ENCODE assay signal across 8 cellular contexts in the genomic region with DNA sequence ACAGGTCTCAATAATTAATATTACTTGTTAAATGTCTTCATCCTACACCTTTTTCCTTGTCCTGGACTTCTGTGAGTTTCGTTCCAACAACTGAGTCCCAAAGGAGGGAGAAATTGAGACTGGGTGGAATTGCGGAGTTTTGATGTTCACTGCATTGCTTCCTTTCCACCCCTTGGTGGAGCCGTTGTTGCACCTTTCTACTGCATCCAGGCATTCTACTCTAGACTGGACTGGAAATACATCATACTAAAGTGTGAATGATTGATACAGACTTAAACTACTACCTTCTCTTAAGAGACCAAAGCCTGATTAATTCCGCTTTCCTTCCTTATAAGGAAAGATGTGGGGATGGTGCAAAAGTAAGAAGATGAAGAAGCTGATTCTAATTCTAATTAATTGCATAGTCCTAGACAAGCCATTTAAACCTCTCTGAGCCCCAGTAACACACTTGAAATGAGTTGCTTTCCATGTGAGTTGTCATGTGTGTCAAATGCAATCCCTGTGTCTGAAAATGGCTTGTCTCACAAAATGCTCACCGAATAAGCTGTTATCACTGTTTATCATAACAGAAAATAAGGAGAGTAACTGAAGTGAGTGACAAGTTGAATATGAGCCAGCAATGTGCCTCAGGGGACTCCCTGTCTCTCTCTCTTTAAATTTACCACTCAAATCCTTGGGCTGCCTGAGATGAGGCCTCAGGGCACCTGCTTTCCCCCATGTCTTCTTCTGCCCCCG.
DNase-seq lines count a peak whose midpoint lies in the region; ATAC-seq, FAIRE-seq and TF ChIP-seq lines count a peak whose summit lies in the region.

No MANE protein-coding gene starts in this region.

- H3K27ac Mint-ChIP-seq in activated CD4-positive, alpha-beta T cell treated with anti-CD3 and anti-CD28 coated beads, Interleukin-2, amount 10 ng/mL, durations not matched to agents 7 days and 5 days, result no peak overlapping the region

- peaks cover 3% of the 10 kb centered on the region for H3K4me1 Mint-ChIP-seq in activated CD4-positive, alpha-beta T cell treated with anti-CD3 and anti-CD28 coated beads, Interleukin-2, amount 10 ng/mL, durations not matched to agents 7 days and 5 days

- no peak overlapping the region for H3K4me3 Mint-ChIP-seq in activated CD4-positive, alpha-beta T cell treated with anti-CD3 and anti-CD28 coated beads, Interleukin-2, amount 10 ng/mL, durations not matched to agents 7 days and 5 days

- no peaks in the 10 kb centered on the region for H3K36me3 Mint-ChIP-seq in activated CD4-positive, alpha-beta T cell treated with anti-CD3 and anti-CD28 coated beads, Interleukin-2, amount 10 ng/mL, durations not matched to agents 7 days and 5 days (ENCODE audit: low read depth)

- TF ChIP-seq CTCF in BE2C (IDR thresholded peaks at IDR 0.05; ENCODE audit: low read depth, low read length), result peak; percentile 95

- H3K27me3 Mint-ChIP-seq in activated CD4-positive, alpha-beta T cell treated with anti-CD3 and anti-CD28 coated beads, Interleukin-2, amount 10 ng/mL, durations not matched to agents 7 days and 5 days, result no peaks in the 10 kb centered on the region

- POLR2A ChIA-PET in HEK293T (lab: Yijun Ruan, JAX), result no interaction called here
- POLR2A ChIA-PET in activated CD4-positive, alpha-beta T cell treated with anti-CD3 and anti-CD28 coated beads, Interleukin-2, amount 10 ng/mL, durations not matched to agents 7 days and 5 days (lab: Charles Lee), result no interaction called here

- CTCF ChIA-PET in HEK293T (lab: Yijun Ruan, JAX), result no interaction called here
- CTCF ChIA-PET in activated CD4-positive, alpha-beta T cell treated with anti-CD3 and anti-CD28 coated beads, Interleukin-2, amount 10 ng/mL, durations not matched to agents 7 days and 5 days (lab: Charles Lee), result interaction anchor here (1.5 kb wide), 1 partner anchor 25 kb away, joined by 3 read pairs; no protein-coding TSS in a partner anchor

- H3K4me3 ChIP-seq in BE2C (ENCODE audit: low read depth, low read length), result no peak overlapping the region

- no peaks in the 10 kb centered on the region for H3K36me3 ChIP-seq in BE2C

- no peak for ATAC-seq in GM18909 (IDR thresholded peaks at IDR 0.05; ENCODE audit: poor library complexity, unreplicated experiment)
- ATAC-seq in HG03469 (IDR thresholded peaks at IDR 0.05; ENCODE audit: unreplicated experiment), result no peak

- H3K27me3 ChIP-seq in BE2C, result no peaks in the 10 kb centered on the region

- FAIRE-seq in RCC 7860 (lab: Jason Lieb, UNC), result no peak

- no peaks in the 10 kb centered on the region for H3K9me3 ChIP-seq in BE2C

- DNase-seq in BE2C (peak; percentile 45), HEK293T (ENCODE audit: extremely low spot score) (peak; percentile 38), RCC 7860 (ENCODE audit: low spot score) (peak; percentile 31), iPS DF 19.7 (ENCODE audit: low read depth, low spot score) (peak; percentile 3), DMS79 treated with DMSO at 0.1 percent for 48 hours (lab: John Stamatoyannopoulos, UW) (no peak)
- no peak for DNase-seq in activated CD4-positive, alpha-beta T cell treated with anti-CD3 and anti-CD28 coated beads, Interleukin-2, amount 10 ng/mL, durations not matched to agents 7 days and 5 days

- H3K9me3 Mint-ChIP-seq in activated CD4-positive, alpha-beta T cell treated with anti-CD3 and anti-CD28 coated beads, Interleukin-2, amount 10 ng/mL, durations not matched to agents 7 days and 5 days, result no peaks in the 10 kb centered on the region

- peaks cover 5% of the 10 kb centered on the region for H3K4me1 ChIP-seq in BE2C

TF ChIP-seq in HEK293T, 16 proteins besides CTCF, POLR2A, EP300 and RAD21:
- TF ChIP-seq SP1 (IDR thresholded peaks at IDR 0.05) (no peak), TARDBP (IDR thresholded peaks at IDR 0.05) (no peak), ELF4 (IDR thresholded peaks at IDR 0.05) (no peak), NFRKB (IDR thresholded peaks at IDR 0.05) (no peak), HDGF (IDR thresholded peaks at IDR 0.05; ENCODE audit: borderline replicate concordance) (no peak), FOXK2 (IDR thresholded peaks at IDR 0.05) (no peak), FOXA1 (IDR thresholded peaks at IDR 0.05) (no peak), ARNT (IDR thresholded peaks at IDR 0.05) (no peak), SUZ12 (IDR thresholded peaks at IDR 0.05) (no peak), ZNF384 (IDR thresholded peaks at IDR 0.05) (no peak), FOXM1 (IDR thresholded peaks at IDR 0.05; ENCODE audit: borderline replicate concordance) (no peak), L3MBTL2 (conservative IDR thresholded peaks at IDR 0.05) (no peak), BHLHE40 (IDR thresholded peaks at IDR 0.05; ENCODE audit: borderline replicate concordance) (no peak), LEF1 (IDR thresholded peaks at IDR 0.05; ENCODE audit: borderline replicate concordance) (no peak)
- TF ChIP-seq, protein P1, sequence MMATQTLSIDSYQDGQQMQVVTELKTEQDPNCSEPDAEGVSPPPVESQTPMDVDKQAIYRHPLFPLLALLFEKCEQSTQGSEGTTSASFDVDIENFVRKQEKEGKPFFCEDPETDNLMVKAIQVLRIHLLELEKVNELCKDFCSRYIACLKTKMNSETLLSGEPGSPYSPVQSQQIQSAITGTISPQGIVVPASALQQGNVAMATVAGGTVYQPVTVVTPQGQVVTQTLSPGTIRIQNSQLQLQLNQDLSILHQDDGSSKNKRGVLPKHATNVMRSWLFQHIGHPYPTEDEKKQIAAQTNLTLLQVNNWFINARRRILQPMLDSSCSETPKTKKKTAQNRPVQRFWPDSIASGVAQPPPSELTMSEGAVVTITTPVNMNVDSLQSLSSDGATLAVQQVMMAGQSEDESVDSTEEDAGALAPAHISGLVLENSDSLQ (IDR thresholded peaks at IDR 0.05), result no peak
TF ChIP-seq in HEK293T: peak in this region for 0.

Comparison
In these comparisons a context has a peak if more than half of its experiments do, and no peak if none do; other contexts are left out.
1. DNase-seq: peak in BE2C (single experiment), HEK293T (single experiment), RCC 7860 (single experiment) and iPS DF 19.7 (single experiment); none in DMS79 treated with DMSO at 0.1 percent for 48 hours (single experiment) and activated CD4-positive, alpha-beta T cell treated with anti-CD3 and anti-CD28 coated beads, Interleukin-2, amount 10 ng/mL, durations not matched to agents 7 days and 5 days (single experiment).